Comparison of ENCODE assay signal across 12 cellular contexts in genomic region chr3:141242035-141242721, GRCh38. TPM values are rescaled to one million over a fixed set of nuclear protein-coding genes. Genes with fewer than 3 reads are reported as not detected.
DNase-seq lines count a peak whose midpoint lies in the region; ATAC-seq, FAIRE-seq and TF ChIP-seq lines count a peak whose summit lies in the region.
"Had no signal": no experiment of that assay in that cellular context is flagged by ENCODE, and none has a peak within 500 bp of the region (broad histone marks: within the 10 kb centered on the region; RNA-seq: fewer than 3 reads in every experiment).

No MANE protein-coding gene starts in this region.

- H3K27me3 ChIP-seq in DND-41 (ENCODE audit: insufficient read depth, low read length, poor library complexity) (no peaks in the 10 kb centered on the region), skeletal muscle tissue (ENCODE audit: control insufficient read depth in 3 of 3, insufficient read depth in 3 of 3, low read length in 3 of 3) (no peaks in the 10 kb centered on the region), smooth muscle cell (ENCODE audit: low read depth) (no peaks in the 10 kb centered on the region)
- H3K27me3 ChIP-seq: esophagus squamous epithelium, upper lobe of left lung had no signal

- H3K4me2 ChIP-seq in DND-41 (ENCODE audit: insufficient read depth, low read length) (no peak overlapping the region; the same call in 1 of the 2 replicates), smooth muscle cell (no peak overlapping the region)

- H3K4me1 ChIP-seq in DND-41 (ENCODE audit: insufficient read depth, low read length) = peaks cover 68% of the 10 kb centered on the region
- H3K4me1 ChIP-seq in skeletal muscle tissue (ENCODE audit: control insufficient read depth in 3 of 3, insufficient read depth in 3 of 3, low read length in 3 of 3) = peaks cover 62 to 79% (median 66%) of the 10 kb centered on the region in 3 donors
- H3K4me1 ChIP-seq in smooth muscle cell (ENCODE audit: low read depth) = peaks cover 5% of the 10 kb centered on the region

- H3K9ac ChIP-seq in DND-41 (ENCODE audit: low read depth, low read length) = no peak overlapping the region
- peak overlapping the region in 2 of 3 donors; percentile 46 to 51 for H3K9ac ChIP-seq in skeletal muscle tissue (ENCODE audit: low read depth in 1 of 3, low read length in 3 of 3)
- no peak overlapping the region for H3K9ac ChIP-seq in smooth muscle cell (ENCODE audit: low read depth)

- FAIRE-seq in frontal cortex (lab: Jason Lieb, UNC) = no peak
- FAIRE-seq: GM12891 had no signal

- no peak for ATAC-seq in DND-41 (ENCODE audit: insufficient read depth, low read depth)

- H3F3A ChIP-seq in smooth muscle cell (ENCODE audit: low read depth) = no peaks in the 10 kb centered on the region

- TF ChIP-seq CTCF in DND-41 (IDR thresholded peaks at IDR 0.05; ENCODE audit: borderline replicate concordance, extremely low read depth, low read length, poor library complexity, severe bottlenecking) (no peak), fibroblast of mammary gland (conservative IDR thresholded peaks at IDR 0.05; ENCODE audit: control insufficient read depth, insufficient read depth, low read depth, low read length) (no peak), smooth muscle cell (IDR thresholded peaks at IDR 0.05; ENCODE audit: borderline replicate concordance, insufficient read depth, poor library complexity, severe bottlenecking) (no peak)

- peaks cover 87% of the 10 kb centered on the region for H4K20me1 ChIP-seq in DND-41 (ENCODE audit: insufficient read depth, low read length)
- no peaks in the 10 kb centered on the region for H4K20me1 ChIP-seq in smooth muscle cell (ENCODE audit: low read depth)

- DNase-seq in DND-41 = no peak
- DNase-seq in NCI-H69 (lab: John Stamatoyannopoulos, UW) = peak; percentile 34
- DNase-seq in fibroblast of mammary gland (ENCODE audit: low read depth) = peak; percentile 58
- DNase-seq in smooth muscle cell (lab: John Stamatoyannopoulos, UW; ENCODE audit: unreplicated experiment) = no peak
- DNase-seq in cerebellar nuclear complex (lab: John Stamatoyannopoulos, UW) = no peak
- no peak for DNase-seq in frontal cortex (ENCODE audit: low spot score in 2 of 2)
- DNase-seq: cortex of kidney; esophagus squamous epithelium; stimulated activated CD4-positive, alpha-beta T cell treated with anti-CD3 and anti-CD28 coated beads, Interleukin-12 subunit alpha, Interleukin-12 subunit beta, amount 100 ng/mL, for 4 hours; upper lobe of left lung had no signal

- H2AFZ ChIP-seq in DND-41 (ENCODE audit: low read depth, low read length) (no peak overlapping the region), smooth muscle cell (ENCODE audit: low read depth) (no peak overlapping the region)

- H3K4me3 ChIP-seq in DND-41 (ENCODE audit: low read depth in 1 of 2, low read length in 2 of 2) (no peak overlapping the region), fibroblast of mammary gland (ENCODE audit: control insufficient read depth, low read depth, low read length) (no peak overlapping the region), skeletal muscle tissue (ENCODE audit: low read length in 3 of 3) (peak overlapping the region in 1 of 3 donors; percentile 1), smooth muscle cell (no peak overlapping the region)
- H3K4me3 ChIP-seq: esophagus squamous epithelium, upper lobe of left lung had no signal

- H3K36me3 ChIP-seq in DND-41 (ENCODE audit: insufficient read depth, low read length) (peaks cover 94% of the 10 kb centered on the region), skeletal muscle tissue (ENCODE audit: control insufficient read depth in 3 of 3, insufficient read depth in 3 of 3, low read length in 3 of 3) (no peaks in the 10 kb centered on the region), smooth muscle cell (ENCODE audit: low read depth) (no peaks in the 10 kb centered on the region)
- H3K36me3 ChIP-seq: esophagus squamous epithelium, upper lobe of left lung had no signal

- H3K9me3 ChIP-seq in DND-41 (ENCODE audit: insufficient read depth, low read length, severe bottlenecking) (no peaks in the 10 kb centered on the region), skeletal muscle tissue (ENCODE audit: control insufficient read depth in 3 of 3, low read length in 3 of 3) (no peaks in the 10 kb centered on the region), smooth muscle cell (replicated peaks; ENCODE audit: low read depth) (no peaks in the 10 kb centered on the region)
- H3K9me3 ChIP-seq: esophagus squamous epithelium, upper lobe of left lung had no signal

- 87% methylated on average over 7 of the region's 7 CpGs for WGBS in smooth muscle cell (ENCODE audit: low lambda C conversion rate)

- peak overlapping the region; percentile 51; the same call in 1 of the 2 replicates for H3K27ac ChIP-seq in DND-41 (ENCODE audit: low read length)
- H3K27ac ChIP-seq in skeletal muscle tissue (ENCODE audit: low read depth, low read length) = peak overlapping the region; percentile 91
- H3K27ac ChIP-seq in smooth muscle cell (ENCODE audit: low read depth) = no peak overlapping the region
- H3K27ac ChIP-seq: upper lobe of left lung had no signal

- H3K79me2 ChIP-seq in DND-41 (ENCODE audit: insufficient read depth, low read length) = peaks cover 100% of the 10 kb centered on the region
- no peaks in the 10 kb centered on the region for H3K79me2 ChIP-seq in smooth muscle cell (ENCODE audit: low read depth)

RNA-seq across cellular contexts. Expression of gene PXYLP1, which starts 10.6 kb away (rescaled TPM):
- total RNA-seq in skeletal muscle tissue (17.2 TPM), smooth muscle cell (4.5 and 5.6 TPM in 2 replicates), frontal cortex (48.9 TPM)
- polyA plus RNA-seq in smooth muscle cell = 3.3 and 3.9 TPM in 2 replicates

Comparison
In these comparisons a context has a peak if more than half of its experiments do, and no peak if none do; other contexts are left out.
1. DNase-seq: peak in NCI-H69 (single experiment) and fibroblast of mammary gland (single experiment); none in DND-41 (single experiment), smooth muscle cell (single experiment), cerebellar nuclear complex (0 of 2) and frontal cortex (0 of 2).
2. H3K9ac ChIP-seq: peak in skeletal muscle tissue (2 of 3); none in DND-41 (single experiment) and smooth muscle cell (single experiment).